Comparison of ENCODE assay signal across 12 cellular contexts in genomic region chr9:35914307-35914807, GRCh38. TPM values are rescaled to one million over a fixed set of nuclear protein-coding genes. Genes with fewer than 3 reads are reported as not detected.
DNase-seq lines count a peak whose midpoint lies in the region; ATAC-seq and TF ChIP-seq lines count a peak whose summit lies in the region.
"Had no signal": no experiment of that assay in that cellular context is flagged by ENCODE, and none has a peak within 500 bp of the region (broad histone marks: within the 10 kb centered on the region; RNA-seq: fewer than 3 reads in every experiment).

No MANE protein-coding gene starts in this region.

- H3K4ac ChIP-seq in mesenchymal stem cell (ENCODE audit: low read depth in 1 of 2, low read length in 2 of 2): no peak overlapping the region

- intact Hi-C loops in A673 (cut with micrococcal nuclease; ENCODE audit: unreplicated experiment): no loop called here

- H3K36me3 ChIP-seq in A673 (ENCODE audit: insufficient read depth, low read length, poor library complexity, severe bottlenecking) (no peaks in the 10 kb centered on the region), mesenchymal stem cell (ENCODE audit: control insufficient read depth in 1 of 2, insufficient read depth in 2 of 2, low read depth in 1 of 2, low read length in 2 of 2) (no peaks in the 10 kb centered on the region)

- ATAC-seq in HG02610 (IDR thresholded peaks at IDR 0.05; ENCODE audit: unreplicated experiment): no peak
- no peak for ATAC-seq in HG03108 (IDR thresholded peaks at IDR 0.05; ENCODE audit: unreplicated experiment)

- no peak overlapping the region for H2AK5ac ChIP-seq in mesenchymal stem cell (ENCODE audit: low read length, severe bottlenecking)

- POLR2A ChIA-PET in A673 (lab: Charles Lee; ENCODE audit: low non-redundant PET): interaction anchor here (0.6 kb wide), 1 partner anchor 18 kb away, joined by 3 read pairs; no protein-coding TSS in a partner anchor

- TF ChIP-seq CTCF in A673 (conservative IDR thresholded peaks at IDR 0.05; ENCODE audit: low read depth, low read length): no peak

- WGBS in mesenchymal stem cell: 63% methylated on average over 9 of the region's 9 CpGs

- H3K27me3 ChIP-seq in A673 (replicated peaks; ENCODE audit: insufficient read depth, low read depth, low read length, poor library complexity) (no peaks in the 10 kb centered on the region), mesenchymal stem cell (ENCODE audit: control insufficient read depth in 1 of 2, insufficient read depth in 1 of 2, low read length in 2 of 2) (no peaks in the 10 kb centered on the region)

- no peak overlapping the region for H3K14ac ChIP-seq in mesenchymal stem cell (ENCODE audit: low read length in 2 of 2)

- H3K4me1 ChIP-seq in A673 (ENCODE audit: insufficient read depth, low read length, poor library complexity, severe bottlenecking): peaks cover 4% of the 10 kb centered on the region
- H3K4me1 ChIP-seq in mesenchymal stem cell (ENCODE audit: control insufficient read depth, insufficient read depth, low read depth, low read length): peaks cover 20% of the 10 kb centered on the region

- H2BK12ac ChIP-seq in mesenchymal stem cell (ENCODE audit: low read length in 2 of 2): peak overlapping the region; percentile 1 to 85

- H4K8ac ChIP-seq in mesenchymal stem cell (ENCODE audit: low read length): peak overlapping the region; percentile 31

- CTCF ChIA-PET in A673 (lab: Charles Lee): no interaction called here

- no peak overlapping the region for H3K9ac ChIP-seq in mesenchymal stem cell (ENCODE audit: low read length)

- H2BK120ac ChIP-seq in mesenchymal stem cell (ENCODE audit: low read depth, low read length): no peak overlapping the region

- H3K4me3 ChIP-seq in A673 (ENCODE audit: low read depth, low read length, poor library complexity, severe bottlenecking) (no peak overlapping the region), mesenchymal stem cell (ENCODE audit: insufficient read depth in 1 of 2, low read depth in 1 of 2, low read length in 2 of 2) (no peak overlapping the region)

- peak overlapping the region in 1 of 2 experiments; percentile 52 for H3K18ac ChIP-seq in mesenchymal stem cell (ENCODE audit: low read depth in 1 of 2, low read length in 2 of 2)

- peak overlapping the region; percentile 84 for H2AFZ ChIP-seq in mesenchymal stem cell (ENCODE audit: low read depth, low read length)

- H3K4me2 ChIP-seq in mesenchymal stem cell (ENCODE audit: low read length, poor library complexity, severe bottlenecking): no peak overlapping the region

- H3K9me3 ChIP-seq in A673 (ENCODE audit: low read depth, low read length, poor library complexity, severe bottlenecking) (no peaks in the 10 kb centered on the region), mesenchymal stem cell (ENCODE audit: control insufficient read depth, low read length) (no peaks in the 10 kb centered on the region)

- no peaks in the 10 kb centered on the region for H3K79me1 ChIP-seq in mesenchymal stem cell (replicated peaks; ENCODE audit: low read length, poor library complexity, severe bottlenecking)

- H3K27ac ChIP-seq in A673 (ENCODE audit: low read depth, low read length, poor library complexity, severe bottlenecking) (no peak overlapping the region), mesenchymal stem cell (ENCODE audit: low read length, poor library complexity, severe bottlenecking) (peak overlapping the region; percentile 23)

- H3K23ac ChIP-seq in mesenchymal stem cell (ENCODE audit: low read length in 2 of 2): no peak overlapping the region

- H2BK5ac ChIP-seq in mesenchymal stem cell (ENCODE audit: low read depth, low read length, poor library complexity, severe bottlenecking): no peak overlapping the region

- DNase-seq in A673 (ENCODE audit: low spot score) (peak; percentile 26), LHCN-M2 (ENCODE audit: low read depth) (peak; percentile 26), ecto neural progenitor cell (ENCODE audit: low spot score) (peak; percentile 65), mesenchymal stem cell (peak; percentile 46), NCI-H1105 treated with DMSO at 0.1 percent for 48 hours (lab: John Stamatoyannopoulos, UW) (no peak), T1000 (lab: John Stamatoyannopoulos, UW) (no peak)

- H4K91ac ChIP-seq in mesenchymal stem cell (ENCODE audit: low read length): peak overlapping the region; percentile 79

- BruUV-seq in A673 (replicated peaks; lab: Mats Ljungman, UMichigan): no TSS peak

- no peak overlapping the region for H2BK15ac ChIP-seq in mesenchymal stem cell (ENCODE audit: low read depth, poor library complexity, severe bottlenecking)

RNA-seq across cellular contexts. Expression of gene SPAAR, which starts 5.1 kb away (rescaled TPM):
- total RNA-seq in A673 (2021) (0.37 TPM in 1 of 2 replicates, not detected in the other), LHCN-M2 (2014; rRNA removed) (0.17 and 0.38 TPM in 2 replicates)
- polyA plus RNA-seq in LHCN-M2 (2012): 0.55 TPM
- 0.28 TPM for polyA plus RNA-seq in mesenchymal stem cell (2013, experiment 1 of 2)
- 0.27 TPM for polyA plus RNA-seq in mesenchymal stem cell (2013, experiment 2 of 2)
- polyA plus RNA-seq: IgD-negative memory B cell had no signal

RNA-seq across cellular contexts. Expression of gene HRCT1, which starts 8.4 kb away (rescaled TPM):
- total RNA-seq in A673 (2021) (0.33 TPM in 1 of 2 replicates, not detected in the other), LHCN-M2 (2014; rRNA removed) (1.5 and 2.1 TPM in 2 replicates)
- 5.0 TPM for polyA plus RNA-seq in LHCN-M2 (2012)
- polyA plus RNA-seq in mesenchymal stem cell (2013, experiment 1 of 2): 1.7 TPM
- 2.2 TPM for polyA plus RNA-seq in mesenchymal stem cell (2013, experiment 2 of 2)
- total RNA-seq: cerebellum had no signal
- polyA plus RNA-seq: IgD-negative memory B cell had no signal

RNA-seq across cellular contexts. Expression of gene OR2S2, which starts 43.6 kb away (rescaled TPM):
- total RNA-seq in A673 (2021) (not detected in 2 replicates), LHCN-M2 (2014; rRNA removed) (not detected in 2 replicates)
- polyA plus RNA-seq in LHCN-M2 (2012): 0.06 TPM
- polyA plus RNA-seq in mesenchymal stem cell (2013, experiment 1 of 2): not detected
- not detected for polyA plus RNA-seq in mesenchymal stem cell (2013, experiment 2 of 2)
- total RNA-seq: cerebellum had no signal
- polyA plus RNA-seq: IgD-negative memory B cell had no signal

RNA-seq across cellular contexts. Expression of gene OR13J1, which starts 44.2 kb away (rescaled TPM):
- total RNA-seq in A673 (2021) (not detected in 2 replicates), LHCN-M2 (2014; rRNA removed) (not detected in 2 replicates)
- not detected for polyA plus RNA-seq in LHCN-M2 (2012)
- not detected for polyA plus RNA-seq in mesenchymal stem cell (2013, experiment 1 of 2)
- not detected for polyA plus RNA-seq in mesenchymal stem cell (2013, experiment 2 of 2)
- total RNA-seq: cerebellum had no signal
- polyA plus RNA-seq: BJ, IgD-negative memory B cell, thymus had no signal

Comparison
In these comparisons a context has a peak if more than half of its experiments do, and no peak if none do; other contexts are left out.
1. DNase-seq: peak in A673 (single experiment), LHCN-M2 (single experiment), ecto neural progenitor cell (single experiment) and mesenchymal stem cell (single experiment); none in NCI-H1105 treated with DMSO at 0.1 percent for 48 hours (single experiment) and T1000 (single experiment).